Comparison of ENCODE assay signal across 10 cellular contexts in genomic region chr18:48543228-48543627, GRCh38. TPM values are rescaled to one million over a fixed set of nuclear protein-coding genes. Genes with fewer than 3 reads are reported as not detected.
DNase-seq lines count a peak whose midpoint lies in the region; ATAC-seq and TF ChIP-seq lines count a peak whose summit lies in the region.
"Had no signal": no experiment of that assay in that cellular context is flagged by ENCODE, and none has a peak within 500 bp of the region (broad histone marks: within the 10 kb centered on the region; RNA-seq: fewer than 3 reads in every experiment).

No MANE protein-coding gene starts in this region.

- no peaks in the 10 kb centered on the region for H3K36me3 ChIP-seq in HEK293 (ENCODE audit: control insufficient read depth in 2 of 2, insufficient read depth in 1 of 2, low read length in 2 of 2)

- H3K36me3 Mint-ChIP-seq in chondrocyte (ENCODE audit: low read depth): peaks cover 4% of the 10 kb centered on the region
- H3K36me3 Mint-ChIP-seq: natural killer cell treated with Interleukin-12 subunit alpha and Interleukin-12 subunit beta and Interleukin-15 and Interleukin-18, amount 100 ng/mL, for 72 hours had no signal

- CTCF ChIA-PET in HEK293 (lab: Yijun Ruan, JAX) (no interaction called here), RWPE1 (lab: Yijun Ruan, JAX) (no interaction called here)

- H3K9me3 ChIP-seq in HEK293 (ENCODE audit: control insufficient read depth, insufficient read depth, low read depth, low read length): no peaks in the 10 kb centered on the region

- peaks cover 75% of the 10 kb centered on the region for H3K4me1 Mint-ChIP-seq in chondrocyte (ENCODE audit: low read depth)

- peak overlapping the region; percentile 99 for H3K27ac Mint-ChIP-seq in chondrocyte (ENCODE audit: unreplicated experiment)
- H3K27ac Mint-ChIP-seq: natural killer cell treated with Interleukin-12 subunit alpha and Interleukin-12 subunit beta and Interleukin-15 and Interleukin-18, amount 100 ng/mL, for 72 hours had no signal

- H3K27ac ChIP-seq in HEK293 (ENCODE audit: extremely low read depth, low read depth, low read length) (no peak overlapping the region; the same call in 1 of the 2 replicates), RWPE1 (peak overlapping the region; percentile 47; the same call in 1 of the 2 replicates)

- H3K4me3 ChIP-seq in HEK293 (ENCODE audit: low read depth, low read length): no peak overlapping the region

- peaks cover 23% of the 10 kb centered on the region for H3K4me1 ChIP-seq in HEK293 (ENCODE audit: control insufficient read depth, insufficient read depth, low read length)

- no peak for ATAC-seq in HG02938 (IDR thresholded peaks at IDR 0.05; ENCODE audit: unreplicated experiment)
- ATAC-seq in HG03354 (IDR thresholded peaks at IDR 0.05; ENCODE audit: poor library complexity, severe bottlenecking, unreplicated experiment): no peak
- no peak for ATAC-seq in GM19328 (IDR thresholded peaks at IDR 0.05; ENCODE audit: unreplicated experiment)
- ATAC-seq: natural killer cell treated with Interleukin-12 subunit alpha and Interleukin-12 subunit beta and Interleukin-15 and Interleukin-18, amount 100 ng/mL, for 72 hours; Panc1 had no signal

- POLR2A ChIA-PET in HEK293 (lab: Yijun Ruan, JAX): interaction anchor here (0.6 to 1.4 kb wide), 3 partner anchors 10 to 889 kb away, joined by 3 to 6 read pairs (median 4); no protein-coding TSS in a partner anchor
- POLR2A ChIA-PET in RWPE1 (lab: Yijun Ruan, JAX; ENCODE audit: low non-redundant PET): no interaction called here

- H3K4me3 Mint-ChIP-seq in chondrocyte (ENCODE audit: unreplicated experiment): peak overlapping the region; percentile 9
- H3K4me3 Mint-ChIP-seq: natural killer cell treated with Interleukin-12 subunit alpha and Interleukin-12 subunit beta and Interleukin-15 and Interleukin-18, amount 100 ng/mL, for 72 hours had no signal

- TF ChIP-seq CTCF in HEK293 (tag by site-specific recombination; IDR thresholded peaks at IDR 0.05) (no peak), RWPE1 (conservative IDR thresholded peaks at IDR 0.05; ENCODE audit: low read depth) (no peak), chondrocyte (IDR thresholded peaks at IDR 0.05) (no peak)

- DNase-seq in RWPE1 (ENCODE audit: low spot score) (no peak), chondrocyte (ENCODE audit: low spot score) (no peak), renal cortical epithelial cell (ENCODE audit: low read depth) (peak; percentile 29)
- DNase-seq: activated CD4-positive, CD25-positive, alpha-beta regulatory T cell treated with anti-CD3 and anti-CD28 coated beads, Interleukin-2, amount 50 U/mL, for 72 hours had no signal

- H3K9me3 Mint-ChIP-seq in chondrocyte (ENCODE audit: low read depth): no peaks in the 10 kb centered on the region
- H3K9me3 Mint-ChIP-seq: natural killer cell treated with Interleukin-12 subunit alpha and Interleukin-12 subunit beta and Interleukin-15 and Interleukin-18, amount 100 ng/mL, for 72 hours had no signal

- no peaks in the 10 kb centered on the region for H3K27me3 Mint-ChIP-seq in chondrocyte (ENCODE audit: low read depth)

TF ChIP-seq in HEK293, 187 proteins besides CTCF, POLR2A, EP300 and RAD21 (continues in another document):
- TF ChIP-seq KLF9 (tag by site-specific recombination; IDR thresholded peaks at IDR 0.05; ENCODE audit: low read depth) (peak; percentile 20; the same call in 1 of the 2 replicates), ZXDB (tag by site-specific recombination; IDR thresholded peaks at IDR 0.05) (no peak), ZNF677 (tag by site-specific recombination; IDR thresholded peaks at IDR 0.05) (no peak), SP7 (tag by site-specific recombination; IDR thresholded peaks at IDR 0.05) (peak; percentile 74; the same call in 1 of the 2 replicates), ZNF266 (tag by site-specific recombination; IDR thresholded peaks at IDR 0.05; ENCODE audit: low read depth) (no peak), ZNF777 (tag by site-specific recombination; IDR thresholded peaks at IDR 0.05; ENCODE audit: borderline replicate concordance) (no peak), MYNN (tag by site-specific recombination; IDR thresholded peaks at IDR 0.05; ENCODE audit: borderline replicate concordance) (no peak), ZNF366 (tag by site-specific recombination; conservative IDR thresholded peaks at IDR 0.05) (no peak), ZNF394 (tag by site-specific recombination; IDR thresholded peaks at IDR 0.05; ENCODE audit: borderline replicate concordance) (0 out of 2 replicates have a peak, but pooled peaks have one; percentile 14), ZNF555 (tag by site-specific recombination; conservative IDR thresholded peaks at IDR 0.05) (no peak), ZNF610 (tag by site-specific recombination; IDR thresholded peaks at IDR 0.05; ENCODE audit: borderline replicate concordance) (no peak), ZNF280C (tag by site-specific recombination; IDR thresholded peaks at IDR 0.05) (no peak), EGR2 (tag by site-specific recombination; IDR thresholded peaks at IDR 0.05; ENCODE audit: low read depth) (no peak), PATZ1 (tag by site-specific recombination; IDR thresholded peaks at IDR 0.05) (peak; percentile 50; the same call in 1 of the 2 replicates), GLIS1 (tag by site-specific recombination; IDR thresholded peaks at IDR 0.05) (peak; percentile 53), ZIC2 (tag by site-specific recombination; IDR thresholded peaks at IDR 0.05) (peak; percentile 97), ZNF140 (tag by site-specific recombination; IDR thresholded peaks at IDR 0.05) (no peak), ZNF701 (tag by site-specific recombination; IDR thresholded peaks at IDR 0.05) (no peak), ZNF426 (tag by site-specific recombination; IDR thresholded peaks at IDR 0.05) (no peak), ZNF596 (tag by site-specific recombination; IDR thresholded peaks at IDR 0.05) (no peak), INSM2 (tag by site-specific recombination; IDR thresholded peaks at IDR 0.05) (no peak), ZNF174 (tag by site-specific recombination; IDR thresholded peaks at IDR 0.05) (no peak), ZSCAN18 (tag by site-specific recombination; IDR thresholded peaks at IDR 0.05) (no peak), ZNF747 (tag by site-specific recombination; IDR thresholded peaks at IDR 0.05) (no peak), ZNF623 (tag by site-specific recombination; IDR thresholded peaks at IDR 0.05) (no peak)

RNA-seq across cellular contexts. Expression of gene CTIF, which starts 4.4 kb away (rescaled TPM):
- 173 to 236 TPM (median 184 TPM) in 3 replicates for total RNA-seq in chondrocyte
- 7.1 and 25.8 TPM in 2 replicates for total RNA-seq in renal cortical epithelial cell
